In the genomic region with DNA sequence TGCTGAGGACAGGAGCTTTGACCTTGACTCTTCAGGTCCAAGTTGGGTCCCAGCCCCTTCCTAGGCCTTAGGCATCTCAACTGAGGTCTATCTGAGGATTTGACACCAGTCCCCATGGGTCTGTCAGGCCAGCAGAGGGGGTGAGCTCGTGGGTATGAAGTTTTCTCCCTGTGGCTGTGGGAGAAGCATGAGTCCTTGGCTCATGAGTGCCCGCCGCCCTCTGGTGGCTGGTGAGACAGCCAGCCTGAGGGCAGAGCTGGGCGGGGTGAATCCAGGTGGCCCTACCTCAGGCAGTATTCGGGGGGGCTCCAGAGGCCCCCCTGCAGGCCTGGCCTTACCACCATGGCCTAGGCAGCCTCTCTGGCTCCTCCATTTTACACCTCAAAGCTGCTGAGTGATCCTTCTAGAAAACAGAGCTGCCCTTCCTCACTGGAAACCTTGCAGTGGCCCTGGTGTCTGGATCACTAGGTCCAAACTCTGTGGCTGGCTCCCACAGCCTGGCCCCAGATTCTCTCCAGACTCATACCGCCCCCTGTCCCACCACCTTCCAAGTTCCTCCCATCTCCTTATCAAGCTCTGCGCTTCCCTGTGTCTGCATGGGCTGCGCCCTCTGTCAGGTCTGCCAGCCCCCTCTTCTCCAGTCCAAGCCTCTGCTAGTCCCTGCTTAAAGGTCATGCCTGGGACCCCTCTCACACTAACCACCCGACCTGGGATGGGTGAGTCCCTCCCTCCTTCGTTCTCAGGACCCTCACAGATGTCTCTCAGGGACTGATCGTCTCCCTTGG, we compare ENCODE assay signal across 8 cellular contexts. TPM values are rescaled to one million over a fixed set of nuclear protein-coding genes. Genes with fewer than 3 reads are reported as not detected.
DNase-seq lines count a peak whose midpoint lies in the region; ATAC-seq, FAIRE-seq and TF ChIP-seq lines count a peak whose summit lies in the region.

No MANE protein-coding gene starts in this region.

- CTCF ChIA-PET in AG04450 (lab: Charles Lee): interaction anchor here (0.6 to 10.9 kb wide), 52 partner anchors 9 to 381 kb away, joined by 3 to 327 read pairs (median 6); a partner anchor contains a TSS

- H3K4me3 ChIP-seq in AG04450 (ENCODE audit: low read depth, low read length) (no peak overlapping the region), adipocyte (ENCODE audit: low read length) (no peak overlapping the region), heart left ventricle (no peak overlapping the region)

- H3K4me1 ChIP-seq in adipocyte (ENCODE audit: control insufficient read depth, insufficient read depth, low read length) (no peaks in the 10 kb centered on the region), heart left ventricle (peaks cover 0 to 28% (median 0%) of the 10 kb centered on the region in 12 donors)

- peak; percentile 88 for FAIRE-seq in GM19239 (lab: Jason Lieb, UNC)

- H3K27ac ChIP-seq in AG04450 (ENCODE audit: low read depth, low read length) (peak overlapping the region; percentile 21), heart left ventricle (no peak overlapping the region)

- H3K27me3 ChIP-seq in AG04450 (ENCODE audit: control insufficient read depth, insufficient read depth, low read length) (no peaks in the 10 kb centered on the region), adipocyte (replicated peaks; ENCODE audit: control insufficient read depth, insufficient read depth, low read length) (peaks cover 28% of the 10 kb centered on the region), heart left ventricle (no peaks in the 10 kb centered on the region)

- TF ChIP-seq CTCF in AG04450 (IDR thresholded peaks at IDR 0.05; ENCODE audit: low read depth, low read length): peak; percentile 97
- peak; percentile 90 to 98 (median 93) for TF ChIP-seq CTCF in heart left ventricle (IDR thresholded peaks at IDR 0.05)

- 43 to 46% (median 44%) methylated on average over 11 of the region's 11 CpGs for WGBS in heart left ventricle, 4 donors

- DNase-seq in AG04450 (ENCODE audit: low read depth, low spot score): peak; percentile 71
- peak; percentile 66 for DNase-seq in GM19239 (ENCODE audit: insufficient read length, low spot score)
- peak; percentile 56 for DNase-seq in NCI-H1092 (lab: John Stamatoyannopoulos, UW)
- peak; percentile 64 to 90 (median 79) for DNase-seq in T-helper 1 cell
- peak; percentile 96 for DNase-seq in adipocyte (ENCODE audit: low read depth)
- peak; percentile 82 to 93 (median 86) for DNase-seq in heart left ventricle
- DNase-seq in renal cortical epithelial cell (ENCODE audit: low read depth): peak; percentile 71

- H3K36me3 ChIP-seq in adipocyte (ENCODE audit: control insufficient read depth, insufficient read depth, low read length, severe bottlenecking) (no peaks in the 10 kb centered on the region), heart left ventricle (no peaks in the 10 kb centered on the region)

- no peak overlapping the region for H3K9ac ChIP-seq in adipocyte (ENCODE audit: low read length)

- ATAC-seq in heart left ventricle (peak; percentile 65 to 90 (median 89)), GM18907 (IDR thresholded peaks at IDR 0.05; ENCODE audit: unreplicated experiment) (no peak)

- POLR2A ChIA-PET in AG04450 (lab: Yijun Ruan, JAX): interaction anchor here (0.7 to 1.2 kb wide), 2 partner anchors 15 to 106 kb away, joined by 6 to 7 read pairs; no protein-coding TSS in a partner anchor

- no peak for TF ChIP-seq POLR2A in heart left ventricle (IDR thresholded peaks at IDR 0.05)

- intact Hi-C loops in heart left ventricle (cut with DNase I): loop anchor here (1.0 to 10.0 kb wide), 7 partner anchors 104 to 150 kb away; no protein-coding TSS in a partner anchor

- H3K9me3 ChIP-seq in AG04450 (ENCODE audit: control insufficient read depth, insufficient read depth, low read length) (no peaks in the 10 kb centered on the region), adipocyte (ENCODE audit: control insufficient read depth, low read length) (no peaks in the 10 kb centered on the region), heart left ventricle (no peaks in the 10 kb centered on the region)

RNA-seq across cellular contexts. Expression of a gene that starts 16.1 kb away (rescaled TPM):
- polyA plus RNA-seq in AG04450 (2011; rRNA removed) (0.04 TPM in 1 of 2 replicates, not detected in the other), heart left ventricle (not detected)
- 0.14 TPM in 1 of 2 replicates, not detected in the other for polyA minus RNA-seq in AG04450 (2011; rRNA and poly(A)+ RNA removed)
- total RNA-seq in heart left ventricle (not detected), renal cortical epithelial cell (not detected in 2 replicates)

RNA-seq across cellular contexts. Expression of a gene that starts 22.8 kb away (rescaled TPM):
- polyA plus RNA-seq in AG04450 (2011; rRNA removed) (2.7 and 3.7 TPM in 2 replicates), heart left ventricle (1 to 10 TPM; 5.3 TPM)
- polyA minus RNA-seq in AG04450 (2011; rRNA and poly(A)+ RNA removed): 3.3 and 3.9 TPM in 2 replicates
- total RNA-seq in heart left ventricle (10 to 100 TPM in 5 of 9 donors, 1 to 10 TPM in 4; 3.3 to 18.5 (median 10.4) TPM), renal cortical epithelial cell (8.2 and 16.7 TPM in 2 replicates)

RNA-seq across cellular contexts. Expression of a gene that starts 31.0 kb away (rescaled TPM):
- polyA plus RNA-seq in AG04450 (2011; rRNA removed): 42.0 and 42.5 TPM in 2 replicates
- polyA minus RNA-seq in AG04450 (2011; rRNA and poly(A)+ RNA removed): 51.6 and 57.3 TPM in 2 replicates
- total RNA-seq in heart left ventricle: 10 to 100 TPM in 6 of 9 donors, 1 to 10 TPM in 3; 6.5 to 45.2 (median 10.8) TPM
- 1 to 10 TPM; 5.1 to 5.9 TPM for polyA plus RNA-seq in heart left ventricle
- 14.1 and 23.7 TPM in 2 replicates for total RNA-seq in renal cortical epithelial cell

RNA-seq across cellular contexts. Expression of a gene that starts 40.7 kb away (rescaled TPM):
- polyA plus RNA-seq in AG04450 (2011; rRNA removed): 57.0 and 69.1 TPM in 2 replicates
- 39.1 and 41.2 TPM in 2 replicates for polyA minus RNA-seq in AG04450 (2011; rRNA and poly(A)+ RNA removed)
- 100 to 1,000 TPM; 166 to 471 (median 359) TPM for total RNA-seq in heart left ventricle
- polyA plus RNA-seq in heart left ventricle: 100 to 1,000 TPM; 158 to 160 TPM
- 47.2 and 96.3 TPM in 2 replicates for total RNA-seq in renal cortical epithelial cell
